ENCODE assay signal across 8 cellular contexts in the genomic region with DNA sequence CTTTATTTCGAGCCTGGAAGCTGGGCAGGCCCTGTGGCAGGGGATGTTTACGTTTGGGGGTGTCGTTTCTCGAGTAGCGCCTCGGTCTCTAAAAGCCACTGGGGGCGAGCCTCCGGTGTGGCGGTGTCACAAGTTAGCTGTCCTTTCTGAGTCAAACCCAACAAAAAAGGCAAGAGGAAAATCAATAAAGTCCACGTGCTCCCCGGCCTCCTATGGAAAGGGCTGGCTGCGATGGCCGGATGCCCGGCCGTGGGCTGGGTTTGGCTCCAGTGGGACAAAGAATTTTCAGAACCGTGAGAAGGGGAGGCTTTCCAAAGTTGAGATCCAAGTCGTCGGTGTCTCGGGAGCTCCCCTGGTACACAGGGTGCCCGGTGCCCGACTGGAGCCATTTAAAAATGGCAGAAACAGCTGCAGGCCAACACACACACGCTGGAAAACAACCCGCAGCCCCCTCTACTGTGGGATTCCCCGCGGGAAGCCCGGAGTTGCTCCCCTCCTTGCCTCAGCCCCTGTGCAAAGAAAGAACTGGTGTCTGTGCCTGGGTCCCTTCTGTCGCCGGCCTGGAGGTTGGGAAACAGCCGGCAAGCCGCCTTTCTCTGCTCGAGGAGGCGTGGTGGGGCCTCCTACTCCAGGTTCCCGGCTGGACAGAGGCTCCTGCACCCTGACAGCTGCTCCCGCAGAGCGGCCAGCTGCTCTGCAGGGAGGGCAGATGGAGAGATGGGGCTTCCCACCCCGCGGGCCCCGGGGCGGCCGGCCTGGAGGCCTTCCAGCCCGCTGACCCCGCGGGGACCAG. TPM values are rescaled to one million over a fixed set of nuclear protein-coding genes. Genes with fewer than 3 reads are reported as not detected.
DNase-seq lines count a peak whose midpoint lies in the region; ATAC-seq and TF ChIP-seq lines count a peak whose summit lies in the region.

No MANE protein-coding gene starts in this region.

- peaks cover 11% of the 10 kb centered on the region for H3K4me1 Mint-ChIP-seq in mesothelial cell of epicardium

- no peaks in the 10 kb centered on the region for H3K36me3 Mint-ChIP-seq in mesothelial cell of epicardium

- TF ChIP-seq CTCF in LNCaP clone FGC (IDR thresholded peaks at IDR 0.05; ENCODE audit: control insufficient read depth, extremely low read depth, insufficient read depth): no peak
- TF ChIP-seq CTCF in VCaP (conservative IDR thresholded peaks at IDR 0.05): no peak
- no peak for TF ChIP-seq CTCF in esophagus muscularis mucosa (IDR thresholded peaks at IDR 0.05)
- TF ChIP-seq CTCF in mesothelial cell of epicardium (IDR thresholded peaks at IDR 0.05; ENCODE audit: unreplicated experiment): no peak
- TF ChIP-seq CTCF in thyroid gland (IDR thresholded peaks at IDR 0.05): no peak

- peaks cover 5% of the 10 kb centered on the region for H3K9me3 Mint-ChIP-seq in mesothelial cell of epicardium

- WGBS in esophagus muscularis mucosa: 2% methylated on average over 34 of the region's 43 CpGs
- 1 to 6% methylated on average over 26 to 30 of the region's 43 CpGs for WGBS in thyroid gland, 2 donors

- H3K27me3 ChIP-seq in esophagus muscularis mucosa: no peaks in the 10 kb centered on the region
- no peaks in the 10 kb centered on the region for H3K27me3 ChIP-seq in thyroid gland

- TF ChIP-seq POLR2A in esophagus muscularis mucosa (IDR thresholded peaks at IDR 0.05; ENCODE audit: low read depth) (no peak), thyroid gland (IDR thresholded peaks at IDR 0.05) (peak; percentile 49 to 91)

- DNase-seq in NCI-H1092 treated with DMSO at 0.1 percent for 48 hours (lab: John Stamatoyannopoulos, UW) (peak; percentile 35), NCI-H1092 (lab: John Stamatoyannopoulos, UW) (no peak), LNCaP clone FGC (ENCODE audit: low read depth) (peak; percentile 80), esophagus muscularis mucosa (ENCODE audit: extremely low spot score) (peak; percentile 92), mesothelial cell of epicardium (ENCODE audit: low spot score in 2 of 2, unreplicated experiment in 2 of 2) (peak in 1 of 2 experiments; percentile 57), thyroid gland (peak; percentile 88 to 89)

- H3K9me3 ChIP-seq in esophagus muscularis mucosa (no peaks in the 10 kb centered on the region), thyroid gland (no peaks in the 10 kb centered on the region)

- H3K36me3 ChIP-seq in esophagus muscularis mucosa: no peaks in the 10 kb centered on the region
- H3K36me3 ChIP-seq in thyroid gland: no peaks in the 10 kb centered on the region

- H3K27me3 Mint-ChIP-seq in mesothelial cell of epicardium (ENCODE audit: low read depth): peaks cover 7% of the 10 kb centered on the region

- H3K27ac Mint-ChIP-seq in mesothelial cell of epicardium: peak overlapping the region; percentile 95

- H3K4me3 ChIP-seq in LNCaP clone FGC (ENCODE audit: low read depth, low read length): peak overlapping the region; percentile 66
- H3K4me3 ChIP-seq in esophagus muscularis mucosa: peak overlapping the region; percentile 67 to 81 (median 72)
- peak overlapping the region; percentile 27 to 60 (median 39) for H3K4me3 ChIP-seq in thyroid gland (replicated peaks in 1 of 3)

- H3K4me1 ChIP-seq in esophagus muscularis mucosa (peaks cover 19 to 30% (median 23%) of the 10 kb centered on the region in 4 donors), thyroid gland (peaks cover 34 to 49% of the 10 kb centered on the region in 2 donors)

- intact Hi-C loops in esophagus muscularis mucosa (cut with DNase I) (no loop called here), thyroid gland (cut with DNase I) (loop anchor here (10.0 kb wide), 1 partner anchor 89 kb away; no protein-coding TSS in a partner anchor)

- H3K27ac ChIP-seq in VCaP: peak overlapping the region; percentile 93
- H3K27ac ChIP-seq in esophagus muscularis mucosa (replicated peaks in 1 of 4): peak overlapping the region; percentile 72 to 92 (median 88)
- H3K27ac ChIP-seq in thyroid gland: peak overlapping the region; percentile 91 to 97 (median 97)

- peak overlapping the region; percentile 87 for H3K4me3 Mint-ChIP-seq in mesothelial cell of epicardium

- no peak for ATAC-seq in GM18517 (IDR thresholded peaks at IDR 0.05; ENCODE audit: unreplicated experiment)

- TF ChIP-seq EP300 in esophagus muscularis mucosa (IDR thresholded peaks at IDR 0.05): no peak

RNA-seq across cellular contexts. Expression of gene BCL7A, which starts 1.9 kb away (rescaled TPM):
- 10 to 100 TPM in 1 of 4 donors, 1 to 10 TPM in 3; 2.9 to 10.1 (median 6.3) TPM for total RNA-seq in esophagus muscularis mucosa
- total RNA-seq in mesothelial cell of epicardium: 33.8 to 40.1 TPM (median 34.6 TPM) in 3 replicates
- 10 to 100 TPM; 18.3 to 27.2 (median 22.7) TPM for total RNA-seq in thyroid gland

RNA-seq across cellular contexts. Expression of gene MLXIP, which starts 55.0 kb away (rescaled TPM):
- total RNA-seq in esophagus muscularis mucosa (10 to 100 TPM; 33.8 to 82.2 (median 50.9) TPM), mesothelial cell of epicardium (65.3 to 67.3 TPM (median 65.7 TPM) in 3 replicates), thyroid gland (10 to 100 TPM; 34.0 to 70.1 (median 46.2) TPM)
